ENCODE assay signal across 1 cellular context in genomic region chr12:132494294-132495164, GRCh38.
TF ChIP-seq lines count a peak whose summit lies in the region.

No MANE protein-coding gene starts in this region.

TF ChIP-seq in HepG2, 621 proteins besides CTCF, POLR2A, EP300 and RAD21 (continued from another document):
- TF ChIP-seq ZFP91 (CRISPR knock-in tag; IDR thresholded peaks at IDR 0.05; ENCODE audit: borderline replicate concordance) (0 out of 2 replicates have a peak, but pooled peaks have one; percentile 4), ZNF781 (CRISPR knock-in tag; IDR thresholded peaks at IDR 0.05; ENCODE audit: borderline replicate concordance, not compliant biosample characterization) (no peak), ZSCAN30 (CRISPR knock-in tag; IDR thresholded peaks at IDR 0.05) (no peak), ERF (CRISPR knock-in tag; IDR thresholded peaks at IDR 0.05) (no peak), ATF1 (CRISPR knock-in tag; IDR thresholded peaks at IDR 0.05) (no peak), NR2F6 (IDR thresholded peaks at IDR 0.05) (no peak), NR2F6 (CRISPR knock-in tag; IDR thresholded peaks at IDR 0.05) (no peak), TCF7 (IDR thresholded peaks at IDR 0.05; ENCODE audit: low read depth) (no peak)
- TF ChIP-seq, protein P1, sequence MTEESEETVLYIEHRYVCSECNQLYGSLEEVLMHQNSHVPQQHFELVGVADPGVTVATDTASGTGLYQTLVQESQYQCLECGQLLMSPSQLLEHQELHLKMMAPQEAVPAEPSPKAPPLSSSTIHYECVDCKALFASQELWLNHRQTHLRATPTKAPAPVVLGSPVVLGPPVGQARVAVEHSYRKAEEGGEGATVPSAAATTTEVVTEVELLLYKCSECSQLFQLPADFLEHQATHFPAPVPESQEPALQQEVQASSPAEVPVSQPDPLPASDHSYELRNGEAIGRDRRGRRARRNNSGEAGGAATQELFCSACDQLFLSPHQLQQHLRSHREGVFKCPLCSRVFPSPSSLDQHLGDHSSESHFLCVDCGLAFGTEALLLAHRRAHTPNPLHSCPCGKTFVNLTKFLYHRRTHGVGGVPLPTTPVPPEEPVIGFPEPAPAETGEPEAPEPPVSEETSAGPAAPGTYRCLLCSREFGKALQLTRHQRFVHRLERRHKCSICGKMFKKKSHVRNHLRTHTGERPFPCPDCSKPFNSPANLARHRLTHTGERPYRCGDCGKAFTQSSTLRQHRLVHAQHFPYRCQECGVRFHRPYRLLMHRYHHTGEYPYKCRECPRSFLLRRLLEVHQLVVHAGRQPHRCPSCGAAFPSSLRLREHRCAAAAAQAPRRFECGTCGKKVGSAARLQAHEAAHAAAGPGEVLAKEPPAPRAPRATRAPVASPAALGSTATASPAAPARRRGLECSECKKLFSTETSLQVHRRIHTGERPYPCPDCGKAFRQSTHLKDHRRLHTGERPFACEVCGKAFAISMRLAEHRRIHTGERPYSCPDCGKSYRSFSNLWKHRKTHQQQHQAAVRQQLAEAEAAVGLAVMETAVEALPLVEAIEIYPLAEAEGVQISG (CRISPR knock-in tag; IDR thresholded peaks at IDR 0.05): peak; percentile 7; the same call in 1 of the 2 replicates
- TF ChIP-seq, protein P2, sequence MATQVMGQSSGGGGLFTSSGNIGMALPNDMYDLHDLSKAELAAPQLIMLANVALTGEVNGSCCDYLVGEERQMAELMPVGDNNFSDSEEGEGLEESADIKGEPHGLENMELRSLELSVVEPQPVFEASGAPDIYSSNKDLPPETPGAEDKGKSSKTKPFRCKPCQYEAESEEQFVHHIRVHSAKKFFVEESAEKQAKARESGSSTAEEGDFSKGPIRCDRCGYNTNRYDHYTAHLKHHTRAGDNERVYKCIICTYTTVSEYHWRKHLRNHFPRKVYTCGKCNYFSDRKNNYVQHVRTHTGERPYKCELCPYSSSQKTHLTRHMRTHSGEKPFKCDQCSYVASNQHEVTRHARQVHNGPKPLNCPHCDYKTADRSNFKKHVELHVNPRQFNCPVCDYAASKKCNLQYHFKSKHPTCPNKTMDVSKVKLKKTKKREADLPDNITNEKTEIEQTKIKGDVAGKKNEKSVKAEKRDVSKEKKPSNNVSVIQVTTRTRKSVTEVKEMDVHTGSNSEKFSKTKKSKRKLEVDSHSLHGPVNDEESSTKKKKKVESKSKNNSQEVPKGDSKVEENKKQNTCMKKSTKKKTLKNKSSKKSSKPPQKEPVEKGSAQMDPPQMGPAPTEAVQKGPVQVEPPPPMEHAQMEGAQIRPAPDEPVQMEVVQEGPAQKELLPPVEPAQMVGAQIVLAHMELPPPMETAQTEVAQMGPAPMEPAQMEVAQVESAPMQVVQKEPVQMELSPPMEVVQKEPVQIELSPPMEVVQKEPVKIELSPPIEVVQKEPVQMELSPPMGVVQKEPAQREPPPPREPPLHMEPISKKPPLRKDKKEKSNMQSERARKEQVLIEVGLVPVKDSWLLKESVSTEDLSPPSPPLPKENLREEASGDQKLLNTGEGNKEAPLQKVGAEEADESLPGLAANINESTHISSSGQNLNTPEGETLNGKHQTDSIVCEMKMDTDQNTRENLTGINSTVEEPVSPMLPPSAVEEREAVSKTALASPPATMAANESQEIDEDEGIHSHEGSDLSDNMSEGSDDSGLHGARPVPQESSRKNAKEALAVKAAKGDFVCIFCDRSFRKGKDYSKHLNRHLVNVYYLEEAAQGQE (IDR thresholded peaks at IDR 0.05; ENCODE audit: borderline replicate concordance in 1 of 2, low read depth in 1 of 2, low read length in 2 of 2): 0 out of 4 replicates have a peak, but pooled peaks of 1 of the 2 experiments have one; percentile 25
- TF ChIP-seq, protein P3, sequence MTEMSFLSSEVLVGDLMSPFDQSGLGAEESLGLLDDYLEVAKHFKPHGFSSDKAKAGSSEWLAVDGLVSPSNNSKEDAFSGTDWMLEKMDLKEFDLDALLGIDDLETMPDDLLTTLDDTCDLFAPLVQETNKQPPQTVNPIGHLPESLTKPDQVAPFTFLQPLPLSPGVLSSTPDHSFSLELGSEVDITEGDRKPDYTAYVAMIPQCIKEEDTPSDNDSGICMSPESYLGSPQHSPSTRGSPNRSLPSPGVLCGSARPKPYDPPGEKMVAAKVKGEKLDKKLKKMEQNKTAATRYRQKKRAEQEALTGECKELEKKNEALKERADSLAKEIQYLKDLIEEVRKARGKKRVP (CRISPR knock-in tag; IDR thresholded peaks at IDR 0.05): no peak
